ENCODE assay signal across 23 cellular contexts in the genomic region with DNA sequence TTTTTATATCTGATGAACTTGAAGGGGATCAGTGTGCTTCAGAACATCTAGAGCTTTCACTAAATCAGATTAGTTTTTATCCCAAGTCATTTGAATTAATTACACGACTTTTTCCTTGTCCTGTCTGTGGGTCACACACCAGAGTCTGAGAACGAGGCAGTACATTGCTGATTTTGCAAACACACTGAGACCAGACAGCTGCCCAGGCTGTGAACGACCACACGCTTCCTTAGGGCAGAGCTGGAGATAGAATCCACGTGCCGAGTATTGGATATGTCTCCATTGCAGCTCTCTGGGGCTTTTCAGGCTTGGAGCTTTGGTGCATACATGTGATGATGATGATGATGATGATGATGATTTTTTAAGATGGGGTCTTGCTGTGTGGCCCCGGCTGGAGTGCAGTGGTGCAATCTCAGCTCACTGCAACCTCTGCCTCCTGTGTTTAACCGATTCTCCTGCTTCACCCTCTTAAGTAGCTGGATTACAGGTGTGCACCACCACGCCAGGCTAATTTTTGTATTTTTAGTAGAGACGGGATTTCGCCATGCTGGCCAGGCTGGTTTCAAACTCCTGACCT.
"Had no signal": no experiment of that assay in that cellular context is flagged by ENCODE, and none has a peak within 500 bp of the region (broad histone marks: within the 10 kb centered on the region; RNA-seq: fewer than 3 reads in every experiment).

No MANE protein-coding gene starts in this region.

- H3K36me3 ChIP-seq: esophagus squamous epithelium, lower lobe of right lung, ovary, suprapubic skin, transverse colon, upper lobe of right lung, uterus had no signal

- H3K27ac ChIP-seq: esophagus squamous epithelium, lower lobe of right lung, ovary, psoas muscle, skin epidermis, suprapubic skin, transverse colon, upper lobe of right lung, uterus had no signal

- H3K4me3 ChIP-seq: esophagus squamous epithelium, lower lobe of right lung, ovary, psoas muscle, skin epidermis, suprapubic skin, transverse colon, upper lobe of right lung, uterus had no signal

- H3K27me3 Mint-ChIP-seq: effector memory CD8-positive, alpha-beta T cell; natural killer cell treated with Interleukin-12 subunit alpha and Interleukin-12 subunit beta and Interleukin-15 and Interleukin-18, amount 100 ng/mL, for 72 hours; stimulated activated naive CD8-positive, alpha-beta T cell treated with anti-CD3 and anti-CD28 coated beads, Interleukin-15, amount 100 ng/mL, for 72 hours had no signal

- H3K9me3 ChIP-seq: esophagus squamous epithelium, lower lobe of right lung, ovary, psoas muscle, suprapubic skin, transverse colon, upper lobe of right lung, uterus had no signal

- H3K4me1 ChIP-seq: lower lobe of right lung, psoas muscle, upper lobe of right lung, uterus had no signal

- H3K4me3 Mint-ChIP-seq: effector memory CD8-positive, alpha-beta T cell; natural killer cell treated with Interleukin-12 subunit alpha and Interleukin-12 subunit beta and Interleukin-15 and Interleukin-18, amount 100 ng/mL, for 72 hours; stimulated activated naive CD8-positive, alpha-beta T cell treated with anti-CD3 and anti-CD28 coated beads, Interleukin-15, amount 100 ng/mL, for 72 hours had no signal

- H3K9me3 Mint-ChIP-seq: effector memory CD8-positive, alpha-beta T cell; natural killer cell treated with Interleukin-12 subunit alpha and Interleukin-12 subunit beta and Interleukin-15 and Interleukin-18, amount 100 ng/mL, for 72 hours; stimulated activated naive CD8-positive, alpha-beta T cell treated with anti-CD3 and anti-CD28 coated beads, Interleukin-15, amount 100 ng/mL, for 72 hours had no signal

- H3K27ac Mint-ChIP-seq: natural killer cell treated with Interleukin-12 subunit alpha and Interleukin-12 subunit beta and Interleukin-15 and Interleukin-18, amount 100 ng/mL, for 72 hours had no signal

- H3K36me3 Mint-ChIP-seq: natural killer cell treated with Interleukin-12 subunit alpha and Interleukin-12 subunit beta and Interleukin-15 and Interleukin-18, amount 100 ng/mL, for 72 hours had no signal

- DNase-seq: cortex of kidney; effector memory CD8-positive, alpha-beta T cell; erythroblast; esophagus squamous epithelium; foreskin melanocyte; hypothalamus; left ventricle myocardium superior; lower lobe of right lung; occipital lobe; ovary; psoas muscle; right cardiac atrium; stimulated activated CD4-positive, alpha-beta T cell treated with anti-CD3 and anti-CD28 coated beads, Interleukin-15, amount 100 ng/mL, for 24 hours; stimulated activated CD4-positive, alpha-beta T cell treated with anti-CD3 and anti-CD28 coated beads, Interleukin-4, amount 100 ng/mL, for 1 hour; stimulated activated CD8-positive, alpha-beta memory T cell treated with anti-CD3 and anti-CD28 coated beads, Interleukin-4, amount 100 ng/mL, for 48 hours; stimulated activated naive CD4-positive, alpha-beta T cell; stimulated activated naive CD8-positive, alpha-beta T cell treated with anti-CD3 and anti-CD28 coated beads, Interleukin-15, amount 100 ng/mL, for 72 hours; transverse colon; upper lobe of right lung; uterus had no signal

- H3K27me3 ChIP-seq: esophagus squamous epithelium, ovary, suprapubic skin, transverse colon, upper lobe of right lung, uterus had no signal
